16 cellular contexts compared by ENCODE assay signal in the genomic region with DNA sequence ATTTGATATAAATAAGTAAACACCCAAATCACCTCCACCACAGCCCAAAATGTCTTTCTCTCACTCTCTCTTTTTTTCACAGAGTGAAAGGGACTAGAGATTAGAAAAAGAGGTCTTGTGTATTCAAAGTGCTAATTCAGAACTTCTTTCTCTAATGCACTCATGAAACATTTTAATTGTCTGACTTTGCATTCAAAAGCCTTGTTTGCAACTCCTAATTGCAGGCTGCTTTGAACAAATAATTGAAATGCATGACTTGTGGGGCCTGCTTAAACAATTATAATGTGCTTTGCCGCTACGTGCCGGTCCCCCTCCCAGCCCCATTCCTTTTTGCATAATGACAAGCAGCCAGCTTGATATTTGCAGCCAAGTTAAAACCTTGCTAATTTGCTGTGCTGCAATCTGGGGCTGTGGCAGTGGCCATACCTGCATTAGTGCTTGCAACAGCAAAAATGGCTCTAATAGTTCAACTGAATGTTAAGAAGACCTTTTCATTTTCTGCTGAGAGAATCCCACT.
"Had no signal": no experiment of that assay in that cellular context is flagged by ENCODE, and none has a peak within 500 bp of the region (broad histone marks: within the 10 kb centered on the region; RNA-seq: fewer than 3 reads in every experiment).

No MANE protein-coding gene starts in this region.

- H3K4me3 Mint-ChIP-seq: activated CD8-positive, alpha-beta memory T cell treated with anti-CD3 and anti-CD28 coated beads, Interleukin-2, amount 10 ng/mL, durations not matched to agents 7 days and 5 days; activated naive CD4-positive, alpha-beta T cell treated with anti-CD3 and anti-CD28 coated beads, Interleukin-2, amount 50 U/mL, for 24 hours; activated T-cell treated with anti-CD3 and anti-CD28 coated beads, Interleukin-2, amount 50 U/mL, for 24 hours; central memory CD8-positive, alpha-beta T cell; neural crest cell had no signal

- H3K4me1 ChIP-seq: gastrocnemius medialis, pancreas had no signal

- H3K27me3 Mint-ChIP-seq: activated naive CD4-positive, alpha-beta T cell treated with anti-CD3 and anti-CD28 coated beads, Interleukin-2, amount 50 U/mL, for 24 hours had no signal

- H3K9me3 ChIP-seq: gastrocnemius medialis, pancreas had no signal

- ATAC-seq: activated CD8-positive, alpha-beta memory T cell treated with anti-CD3 and anti-CD28 coated beads, Interleukin-2, amount 10 ng/mL, durations not matched to agents 7 days and 5 days; gastrocnemius medialis; pancreas had no signal

- H3K36me3 ChIP-seq: gastrocnemius medialis, pancreas had no signal

- H3K27ac Mint-ChIP-seq: activated CD8-positive, alpha-beta memory T cell treated with anti-CD3 and anti-CD28 coated beads, Interleukin-2, amount 10 ng/mL, durations not matched to agents 7 days and 5 days; activated naive CD4-positive, alpha-beta T cell treated with anti-CD3 and anti-CD28 coated beads, Interleukin-2, amount 50 U/mL, for 24 hours; activated T-cell treated with anti-CD3 and anti-CD28 coated beads, Interleukin-2, amount 50 U/mL, for 24 hours had no signal

- H3K36me3 Mint-ChIP-seq: activated CD8-positive, alpha-beta memory T cell treated with anti-CD3 and anti-CD28 coated beads, Interleukin-2, amount 10 ng/mL, durations not matched to agents 7 days and 5 days; activated naive CD4-positive, alpha-beta T cell treated with anti-CD3 and anti-CD28 coated beads, Interleukin-2, amount 50 U/mL, for 24 hours had no signal

- DNase-seq: activated CD4-positive, alpha-beta T cell treated with anti-CD3 and anti-CD28 coated beads, Interleukin-2, amount 50 U/mL, for 48 hours; activated CD4-positive, CD25-positive, alpha-beta regulatory T cell treated with anti-CD3 and anti-CD28 coated beads, Interleukin-2, amount 50 U/mL, for 72 hours; activated CD8-positive, alpha-beta memory T cell treated with anti-CD3 and anti-CD28 coated beads, Interleukin-2, amount 10 ng/mL, durations not matched to agents 7 days and 5 days; activated effector memory CD4-positive, alpha-beta T cell treated with Interleukin-2 at 50 U/mL for 16 hours; activated T-cell treated with anti-CD3 and anti-CD28 coated beads, Interleukin-2, amount 50 U/mL, for 24 hours; cortex of kidney; effector memory CD4-positive, alpha-beta T cell; gastrocnemius medialis; kidney glomerular epithelial cell; pancreas; retina had no signal

- H3K4me1 Mint-ChIP-seq: central memory CD8-positive, alpha-beta T cell had no signal

- H3K27ac ChIP-seq: epithelial cell of prostate, gastrocnemius medialis, pancreas, skin epidermis had no signal

- H3K9me3 Mint-ChIP-seq: activated naive CD4-positive, alpha-beta T cell treated with anti-CD3 and anti-CD28 coated beads, Interleukin-2, amount 50 U/mL, for 24 hours; activated T-cell treated with anti-CD3 and anti-CD28 coated beads, Interleukin-2, amount 50 U/mL, for 24 hours; central memory CD8-positive, alpha-beta T cell had no signal

- H3K4me3 ChIP-seq: gastrocnemius medialis, pancreas, skin epidermis had no signal
